ENCODE assay signal across 8 cellular contexts in the genomic region with DNA sequence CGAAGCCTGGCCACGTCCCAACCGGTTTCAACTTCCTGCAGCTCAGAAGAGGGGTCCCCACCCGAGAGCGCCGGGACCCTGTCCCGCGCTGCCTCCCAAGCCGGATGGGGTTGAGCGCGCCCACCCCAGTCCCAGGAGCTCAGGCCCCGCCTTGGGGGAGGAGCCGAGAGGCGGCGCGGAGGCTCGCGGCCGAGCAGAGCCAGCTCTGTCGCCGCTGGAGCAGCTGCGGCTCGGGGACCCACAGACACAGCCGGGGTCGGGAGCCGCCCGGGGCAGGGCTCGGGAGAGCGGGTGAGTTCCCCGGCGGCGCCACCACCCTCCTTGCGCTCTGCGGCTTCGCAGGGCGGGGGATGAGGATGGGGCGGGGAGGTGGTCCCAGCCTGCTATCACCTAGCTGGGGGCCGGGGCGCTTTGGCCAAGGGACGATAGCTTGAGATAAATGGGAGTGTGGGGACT. TPM values are rescaled to one million over a fixed set of nuclear protein-coding genes. Genes with fewer than 3 reads are reported as not detected.
DNase-seq lines count a peak whose midpoint lies in the region; ATAC-seq, FAIRE-seq and TF ChIP-seq lines count a peak whose summit lies in the region.

Gene PPP1R16B, plus strand, starts transcription at position 196 of the 456 bp plus-strand sequence. CDS start 30,229 bp downstream, outside the sequence.

- no peaks in the 10 kb centered on the region for H3K27me3 ChIP-seq in BE2C
- peaks cover 54% of the 10 kb centered on the region for H3K27me3 ChIP-seq in IMR-90 (ENCODE audit: control insufficient read depth, insufficient read depth, low read length)
- H3K27me3 ChIP-seq in HepG2 (ENCODE audit: control insufficient read depth in 1 of 2, insufficient read depth in 2 of 2, low read length in 2 of 2), result peaks cover 14 to 62% of the 10 kb centered on the region in 2 experiments

- H4K91ac ChIP-seq in IMR-90 (ENCODE audit: insufficient read depth, low read depth, low read length), result no peak within 1 kb of the TSS

- CTCF ChIA-PET in IMR-90 (lab: Yijun Ruan, JAX), result no interaction called here
- CTCF ChIA-PET in activated B cell treated with CpG ODN at 0.5 μM for 24 hours (lab: Charles Lee), result interaction anchor here (0.7 to 6.8 kb wide), 15 partner anchors 14 to 157 kb away, joined by 3 to 82 read pairs (median 5); partner anchors contain the start of genes ACTR5 and DHX35
- CTCF ChIA-PET in HepG2 (lab: Yijun Ruan, JAX; ENCODE audit: low intra/inter-chr PET ratio, low total read pairs), result no interaction called here

- H3K9me3 Mint-ChIP-seq in activated B cell treated with CpG ODN at 0.5 μM for 24 hours, result no peaks in the 10 kb centered on the region

- H2BK5ac ChIP-seq in IMR-90 (ENCODE audit: low read depth, low read length, poor library complexity, severe bottlenecking), result no peak within 1 kb of the TSS

- H4K20me1 ChIP-seq in IMR-90 (ENCODE audit: insufficient read depth, low read length) (no peaks in the 10 kb centered on the region), HepG2 (ENCODE audit: insufficient read depth, low read length) (no peaks in the 10 kb centered on the region)

- H3K14ac ChIP-seq in IMR-90 (replicated peaks; ENCODE audit: low read depth, low read length), result no peak within 1 kb of the TSS

- WGBS in IMR-90 (ENCODE audit: extremely low coverage in 2 of 2, insufficient read length in 1 of 2), 2 experiments, result 5% methylated on average over 14 of the region's 40 CpGs; no CpG with 5 or more reads in 1 of the 2 experiments
- WGBS in HepG2 (ENCODE audit: low lambda C conversion rate), result 42% methylated on average over 37 of the region's 40 CpGs

- no peak within 1 kb of the TSS for H2AK5ac ChIP-seq in IMR-90 (ENCODE audit: low read depth, low read length)

- H2BK20ac ChIP-seq in IMR-90 (ENCODE audit: low read depth, low read length), result no peak within 1 kb of the TSS

- no peak within 1 kb of the TSS for H3K23ac ChIP-seq in IMR-90 (ENCODE audit: low read depth, low read length)

- H3K4me2 ChIP-seq in IMR-90 (ENCODE audit: low read depth, low read length), result peak within 1 kb of the TSS; percentile 28; the same call in 1 of the 2 replicates
- peak within 1 kb of the TSS; percentile 70 for H3K4me2 ChIP-seq in HepG2 (ENCODE audit: low read depth, low read length)

- no peaks in the 10 kb centered on the region for H3K9me1 ChIP-seq in IMR-90 (ENCODE audit: insufficient read depth, low read length)

- H3K27ac ChIP-seq in IMR-90 (ENCODE audit: insufficient read depth, low read length), result no peak within 1 kb of the TSS
- H3K27ac ChIP-seq in caudate nucleus (ENCODE audit: low read depth, low read length), result peak within 1 kb of the TSS; percentile 83
- no peak within 1 kb of the TSS for H3K27ac ChIP-seq in HepG2 (ENCODE audit: extremely low read length, insufficient read depth, low read length)

- no peak within 1 kb of the TSS for H2BK15ac ChIP-seq in IMR-90 (ENCODE audit: low read depth, low read length)

- POLR2A ChIA-PET in IMR-90 (lab: Charles Lee; ENCODE audit: unreplicated experiment), result no interaction called here
- POLR2A ChIA-PET in activated B cell treated with CpG ODN at 0.5 μM for 24 hours (lab: Charles Lee), result interaction anchor here (0.7 to 11.9 kb wide), 23 partner anchors 11 to 1626 kb away, joined by 3 to 244 read pairs (median 8); partner anchors contain the start of genes ACTR5, DHX35, FAM83D and MROH8
- POLR2A ChIA-PET in HepG2 (lab: Yijun Ruan, JAX), result no interaction called here

- in situ Hi-C loops in IMR-90 (cut with MboI; ENCODE audit: low sequenced_read_pairs) (no loop called here), HepG2 (cut with HindIII; ENCODE audit: extremely low pct_ligation_motif_present, low pct_unique_long_range_greater_than_20kb) (no loop called here)

- H4K8ac ChIP-seq in IMR-90 (ENCODE audit: low read depth in 2 of 2, low read length in 2 of 2), result no peak within 1 kb of the TSS

- no peak within 1 kb of the TSS for H2BK120ac ChIP-seq in IMR-90 (ENCODE audit: low read depth, low read length)

- TF ChIP-seq EP300 in HepG2 (IDR thresholded peaks at IDR 0.05; ENCODE audit: low read depth in 2 of 2, low read length in 2 of 2) (no peak), HepG2 (CRISPR knock-in tag; IDR thresholded peaks at IDR 0.05; ENCODE audit: borderline replicate concordance) (no peak)

- peaks cover 30% of the 10 kb centered on the region for H3K36me3 Mint-ChIP-seq in activated B cell treated with CpG ODN at 0.5 μM for 24 hours (ENCODE audit: low read depth)

- intact Hi-C loops in IMR-90 (cut with micrococcal nuclease), result no loop called here
- intact Hi-C loops in activated B cell treated with CpG ODN at 0.5 μM for 24 hours (cut with micrococcal nuclease), result loop anchor here (1.0 to 5.0 kb wide), 6 partner anchors 37 to 88 kb away; partner anchors contain the start of gene ACTR5
- intact Hi-C loops in HepG2 (cut with micrococcal nuclease; ENCODE audit: unreplicated experiment), result no loop called here

- H3K4me1 ChIP-seq in BE2C, result no peaks in the 10 kb centered on the region; the same call in 1 of the 2 replicates
- no peaks in the 10 kb centered on the region for H3K4me1 ChIP-seq in IMR-90 (ENCODE audit: control insufficient read depth, insufficient read depth, low read length)
- peaks cover 22% of the 10 kb centered on the region for H3K4me1 ChIP-seq in HepG2 (ENCODE audit: insufficient read depth, low read length)

- peak; percentile 90 for DNase-seq in BE2C
- no peak for DNase-seq in IMR-90
- peak; percentile 80 for DNase-seq in activated B cell treated with CpG ODN at 0.5 μM for 24 hours
- peak in 55 of 61 donors; percentile 26 to 85 (median 65) for DNase-seq in caudate nucleus (lab: John Stamatoyannopoulos, UW)
- no peak for DNase-seq in HepG2 (ENCODE audit: low spot score)
- DNase-seq in stimulated activated CD4-positive, alpha-beta T cell treated with anti-CD3 and anti-CD28 coated beads, Interleukin-2, amount 100 ng/mL, for 24 hours, result peak; percentile 78 to 86

- peak within 1 kb of the TSS; percentile 91 for H3K27ac Mint-ChIP-seq in activated B cell treated with CpG ODN at 0.5 μM for 24 hours

- no peaks in the 10 kb centered on the region for H3K9me3 ChIP-seq in BE2C
- H3K9me3 ChIP-seq in IMR-90 (ENCODE audit: control insufficient read depth, insufficient read depth, low read length), result no peaks in the 10 kb centered on the region
- H3K9me3 ChIP-seq in HepG2 (ENCODE audit: low read length), result no peaks in the 10 kb centered on the region

- peaks cover 51% of the 10 kb centered on the region for H3K4me1 Mint-ChIP-seq in activated B cell treated with CpG ODN at 0.5 μM for 24 hours

- ATAC-seq in GM19455 (IDR thresholded peaks at IDR 0.05; ENCODE audit: unreplicated experiment), result peak; percentile 46
- peak; percentile 90 for ATAC-seq in IMR-90 (ENCODE audit: low read depth)
- peak; percentile 77 for ATAC-seq in activated B cell treated with CpG ODN at 0.5 μM for 24 hours (ENCODE audit: low read depth)
- peak; percentile 76 for ATAC-seq in HepG2
- ATAC-seq in GM18517 (IDR thresholded peaks at IDR 0.05; ENCODE audit: unreplicated experiment), result no peak

- no peaks in the 10 kb centered on the region for H3K79me1 ChIP-seq in IMR-90 (ENCODE audit: low read depth in 1 of 2, low read length in 2 of 2)

- TF ChIP-seq CTCF in BE2C (IDR thresholded peaks at IDR 0.05; ENCODE audit: low read depth, low read length) (no peak), IMR-90 (conservative IDR thresholded peaks at IDR 0.05; ENCODE audit: low read depth, low read length) (no peak), activated B cell treated with CpG ODN at 0.5 μM for 24 hours (IDR thresholded peaks at IDR 0.05) (no peak), HepG2 (CRISPR knock-in tag; IDR thresholded peaks at IDR 0.05) (no peak)

- peak within 1 kb of the TSS; percentile 93 for H3K4me3 Mint-ChIP-seq in activated B cell treated with CpG ODN at 0.5 μM for 24 hours

- H3K56ac ChIP-seq in IMR-90 (ENCODE audit: extremely low read depth, insufficient read depth, low read length), result no peak within 1 kb of the TSS

- dilution Hi-C loops in IMR-90 (cut with HindIII; ENCODE audit: low sequenced_read_pairs, unreplicated experiment), result no loop called here

- no TSS peak for BruUV-seq in IMR-90 (replicated peaks; lab: Mats Ljungman, UMichigan)
- no TSS peak for BruUV-seq in HepG2 (replicated peaks; lab: Mats Ljungman, UMichigan)

- no peak for TF ChIP-seq POLR2A in IMR-90 (IDR thresholded peaks at IDR 0.05; ENCODE audit: low read depth, low read length)
- TF ChIP-seq POLR2A in HepG2 (IDR thresholded peaks at IDR 0.05; ENCODE audit: insufficient read depth in 1 of 2, low read depth in 2 of 2, low read length in 2 of 2), result no peak

- H3K9ac ChIP-seq in IMR-90 (ENCODE audit: low read depth, low read length), result no peak within 1 kb of the TSS
- H3K9ac ChIP-seq in HepG2 (ENCODE audit: insufficient read depth, low read depth, low read length), result no peak within 1 kb of the TSS

- TF ChIP-seq RAD21 in IMR-90 (IDR thresholded peaks at IDR 0.05; ENCODE audit: low read length) (no peak), HepG2 (CRISPR knock-in tag; IDR thresholded peaks at IDR 0.05) (no peak)

- H3K18ac ChIP-seq in IMR-90 (ENCODE audit: low read depth, low read length), result no peak within 1 kb of the TSS

- H3K4ac ChIP-seq in IMR-90 (ENCODE audit: low read depth, low read length), result no peak within 1 kb of the TSS

- H4K5ac ChIP-seq in IMR-90 (ENCODE audit: low read depth, low read length), result no peak within 1 kb of the TSS

- H2AK9ac ChIP-seq in IMR-90 (replicated peaks; ENCODE audit: low read depth, low read length, poor library complexity), result peak within 1 kb of the TSS; percentile 28

- peak within 1 kb of the TSS; percentile 81 for H2AFZ ChIP-seq in IMR-90 (replicated peaks; ENCODE audit: low read length, poor library complexity)
- H2AFZ ChIP-seq in HepG2 (ENCODE audit: low read length), result no peak within 1 kb of the TSS

- H3K4me3 ChIP-seq in BE2C (ENCODE audit: low read depth, low read length), result peak within 1 kb of the TSS; percentile 89
- no peak within 1 kb of the TSS; the same call in 1 of the 2 replicates for H3K4me3 ChIP-seq in IMR-90 (ENCODE audit: insufficient read depth, low read depth, low read length)
- peak within 1 kb of the TSS; percentile 34 to 70 (median 44); a peak in 5 of 6 replicates for H3K4me3 ChIP-seq in HepG2 (replicated peaks in 1 of 3; ENCODE audit: insufficient read depth in 1 of 3, low read depth in 2 of 3, low read length in 3 of 3)

- H3K36me3 ChIP-seq in BE2C (peaks cover 19% of the 10 kb centered on the region), IMR-90 (ENCODE audit: control insufficient read depth, insufficient read depth, low read length) (no peaks in the 10 kb centered on the region), HepG2 (replicated peaks in 1 of 2; ENCODE audit: control insufficient read depth in 1 of 2, insufficient read depth in 2 of 2, low read length in 2 of 2) (no peaks in the 10 kb centered on the region)

- FAIRE-seq in HepG2 (lab: Jason Lieb, UNC), result no peak

- no peaks in the 10 kb centered on the region for H3K27me3 Mint-ChIP-seq in activated B cell treated with CpG ODN at 0.5 μM for 24 hours

- no peaks in the 10 kb centered on the region for H3K79me2 ChIP-seq in HepG2 (ENCODE audit: insufficient read depth, low read length)

RNA-seq across cellular contexts. Expression of gene PPP1R16B, which starts in this region (rescaled TPM):
- polyA plus RNA-seq in BE2C (2012; ENCODE audit: insufficient read depth, insufficient read length, low read depth), result 53.6 TPM
- not detected in 2 replicates for total RNA-seq in IMR-90 (2012; rRNA removed)
- polyA plus RNA-seq in IMR-90 (2012; rRNA removed), result not detected in 2 replicates
- not detected in 2 replicates for polyA plus RNA-seq in IMR-90 (2012; cell fraction: cytosol; rRNA removed)
- polyA plus RNA-seq in IMR-90 (2012; cell fraction: nucleus; rRNA removed; ENCODE audit: low replicate concordance), result not detected in 2 replicates
- 98.3 and 99.3 TPM in 2 replicates for total RNA-seq in activated B cell treated with CpG ODN at 0.5 μM for 24 hours
- 0.02 TPM in 1 of 2 replicates, not detected in the other for total RNA-seq in HepG2 (2016; rRNA removed; fragmentation: Illumina TruSeq; extraction: Trizol)
- total RNA-seq in HepG2 (2016; cell fraction: cytosol; rRNA removed; fragmentation: Illumina TruSeq; extraction: Trizol; ENCODE audit: low read depth), result not detected in 2 replicates
- 0.04 TPM in 1 of 2 replicates, not detected in the other for total RNA-seq in HepG2 (2016; cell fraction: insoluble cytoplasmic fraction; rRNA removed; fragmentation: Illumina TruSeq; extraction: Trizol)
- total RNA-seq in HepG2 (2016; cell fraction: membrane; rRNA removed; fragmentation: Illumina TruSeq; extraction: Trizol), result 0.03 TPM in 1 of 2 replicates, not detected in the other
- not detected in 2 replicates for total RNA-seq in HepG2 (2016; cell fraction: nucleus; rRNA removed; fragmentation: Illumina TruSeq; extraction: Trizol)
- polyA plus RNA-seq in HepG2 (2011; rRNA removed), result 0.09 and 0.11 TPM in 2 replicates
- polyA plus RNA-seq in HepG2 (2011; cell fraction: cytosol; rRNA removed), result 0.05 and 0.08 TPM in 2 replicates
- 0.06 and 0.07 TPM in 2 replicates for polyA plus RNA-seq in HepG2 (2011; cell fraction: nucleus; rRNA removed)
- 0.05 and 0.11 TPM in 2 replicates for polyA plus RNA-seq in HepG2 (2012)
- not detected in 2 replicates for polyA plus RNA-seq in HepG2 (2016; cell fraction: cytosol; fragmentation: Illumina TruSeq; extraction: Trizol; ENCODE audit: low read depth)
- polyA plus RNA-seq in HepG2 (2016; cell fraction: insoluble cytoplasmic fraction; fragmentation: Illumina TruSeq; extraction: Trizol; ENCODE audit: low read depth), result not detected in 2 replicates
- not detected in 2 replicates for polyA plus RNA-seq in HepG2 (2016; cell fraction: membrane; fragmentation: Illumina TruSeq; extraction: Trizol; ENCODE audit: low read depth)
- polyA plus RNA-seq in HepG2 (2016; cell fraction: nucleus; fragmentation: Illumina TruSeq; extraction: Trizol; ENCODE audit: insufficient read depth, low read depth), result not detected in 2 replicates
- polyA minus RNA-seq in HepG2 (2011; rRNA and poly(A)+ RNA removed; ENCODE audit: low replicate concordance), result 0.12 and 0.21 TPM in 2 replicates
- not detected in 2 replicates for polyA minus RNA-seq in HepG2 (2011; cell fraction: cytosol; rRNA and poly(A)+ RNA removed)
- polyA minus RNA-seq in HepG2 (2011; cell fraction: nucleus; rRNA and poly(A)+ RNA removed), result 0.13 TPM in 1 of 2 replicates, not detected in the other

Comparison
In these comparisons a context has a peak if more than half of its experiments do, and no peak if none do; other contexts are left out.
1. RNA of gene PPP1R16B (total RNA-seq): 98.3 to 99.3 TPM in activated B cell treated with CpG ODN at 0.5 μM for 24 hours; 0.02 to 0.04 TPM in HepG2 and not detected in IMR-90; every median in the first group is over 10 times any median in the second.
2. Peak in ATAC-seq and H3K4me2 ChIP-seq in IMR-90; RNA of the gene not detected or under 1 TPM.
3. Peak in ATAC-seq, H3K4me3 ChIP-seq and H3K4me2 ChIP-seq in HepG2; RNA of the gene not detected or under 1 TPM.
4. DNase-seq: peak in BE2C (single experiment), activated B cell treated with CpG ODN at 0.5 μM for 24 hours (single experiment), caudate nucleus (55 of 61) and stimulated activated CD4-positive, alpha-beta T cell treated with anti-CD3 and anti-CD28 coated beads, Interleukin-2, amount 100 ng/mL, for 24 hours (2 of 2); none in IMR-90 (single experiment) and HepG2 (single experiment).